ENCODE assay signal across 18 cellular contexts in the genomic region with DNA sequence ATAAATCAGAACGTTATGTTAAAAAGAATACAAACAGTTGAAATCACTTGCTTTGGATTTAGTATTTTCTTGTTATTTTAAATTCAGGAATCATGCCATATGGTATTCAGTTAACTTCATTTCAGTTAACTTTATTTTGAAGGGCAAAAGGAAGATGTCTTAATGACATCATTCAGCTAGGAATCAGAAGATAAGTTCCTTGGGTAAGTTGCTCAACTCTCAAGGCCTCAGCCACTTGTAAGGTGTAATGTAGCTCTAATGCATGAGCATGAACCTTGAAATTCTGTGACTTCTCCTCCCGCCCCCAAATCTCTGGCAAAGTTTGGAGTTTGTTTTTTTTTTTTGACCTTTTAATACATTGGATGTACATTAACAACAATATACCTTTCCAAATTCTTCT.
"Had no signal": no experiment of that assay in that cellular context is flagged by ENCODE, and none has a peak within 500 bp of the region (broad histone marks: within the 10 kb centered on the region; RNA-seq: fewer than 3 reads in every experiment).

No MANE protein-coding gene starts in this region.

- H3K9me3 Mint-ChIP-seq: activated B cell treated with CpG ODN at 0.5 μM for 24 hours; activated CD4-positive, alpha-beta T cell treated with anti-CD3 and anti-CD28 coated beads, Interleukin-2, amount 10 ng/mL, durations not matched to agents 7 days and 5 days; activated naive CD4-positive, alpha-beta T cell treated with anti-CD3 and anti-CD28 coated beads for 36 hours; activated T-helper 17 cell treated with anti-CD3 and anti-CD28 coated beads, Interleukin-2, amount 50 U/mL, for 72 hours; dendritic cell treated with granulocyte-macrophage colony-stimulating factor and Interleukin-4, amounts not matched to agents 40 ng/mL and 50 ng/mL, for 4 days; effector memory CD8-positive, alpha-beta T cell; naive thymus-derived CD8-positive, alpha-beta T cell had no signal

- H3K4me3 Mint-ChIP-seq: activated B cell treated with CpG ODN at 0.5 μM for 24 hours; activated CD4-positive, alpha-beta T cell treated with anti-CD3 and anti-CD28 coated beads, Interleukin-2, amount 10 ng/mL, durations not matched to agents 7 days and 5 days; activated naive CD4-positive, alpha-beta T cell treated with anti-CD3 and anti-CD28 coated beads for 36 hours; activated T-helper 17 cell treated with anti-CD3 and anti-CD28 coated beads, Interleukin-2, amount 50 U/mL, for 72 hours; dendritic cell treated with granulocyte-macrophage colony-stimulating factor and Interleukin-4, amounts not matched to agents 40 ng/mL and 50 ng/mL, for 4 days; effector memory CD8-positive, alpha-beta T cell had no signal

- H3K9me3 ChIP-seq: mucosa of descending colon, neutrophil, suprapubic skin, upper lobe of right lung had no signal

- H3K4me3 ChIP-seq: mucosa of descending colon, suprapubic skin, upper lobe of right lung had no signal

- H3K27me3 Mint-ChIP-seq: activated B cell treated with CpG ODN at 0.5 μM for 24 hours; activated CD4-positive, alpha-beta T cell treated with anti-CD3 and anti-CD28 coated beads, Interleukin-2, amount 10 ng/mL, durations not matched to agents 7 days and 5 days; activated T-helper 17 cell treated with anti-CD3 and anti-CD28 coated beads, Interleukin-2, amount 50 U/mL, for 72 hours; dendritic cell treated with granulocyte-macrophage colony-stimulating factor and Interleukin-4, amounts not matched to agents 40 ng/mL and 50 ng/mL, for 4 days; effector memory CD8-positive, alpha-beta T cell; naive thymus-derived CD8-positive, alpha-beta T cell; progenitor cell of endocrine pancreas had no signal

- H3K36me3 ChIP-seq: neutrophil, suprapubic skin, upper lobe of right lung had no signal

- ATAC-seq: activated T-helper 17 cell treated with anti-CD3 and anti-CD28 coated beads, Interleukin-2, amount 50 U/mL, for 72 hours; effector memory CD8-positive, alpha-beta T cell; left colon; mucosa of descending colon; naive thymus-derived CD8-positive, alpha-beta T cell; sciatic nerve; upper lobe of right lung had no signal

- H3K27me3 ChIP-seq: neutrophil, suprapubic skin, upper lobe of right lung had no signal

- H3K27ac ChIP-seq: neutrophil, suprapubic skin, upper lobe of right lung had no signal

- H3K27ac Mint-ChIP-seq: activated B cell treated with CpG ODN at 0.5 μM for 24 hours; activated CD4-positive, alpha-beta T cell treated with anti-CD3 and anti-CD28 coated beads, Interleukin-2, amount 10 ng/mL, durations not matched to agents 7 days and 5 days; activated naive CD4-positive, alpha-beta T cell treated with anti-CD3 and anti-CD28 coated beads for 36 hours; activated T-helper 17 cell treated with anti-CD3 and anti-CD28 coated beads, Interleukin-2, amount 50 U/mL, for 72 hours; dendritic cell treated with granulocyte-macrophage colony-stimulating factor and Interleukin-4, amounts not matched to agents 40 ng/mL and 50 ng/mL, for 4 days; effector memory CD8-positive, alpha-beta T cell; progenitor cell of endocrine pancreas had no signal

- DNase-seq: activated B cell treated with CpG ODN at 0.5 μM for 24 hours; activated CD4-positive, alpha-beta T cell treated with anti-CD3 and anti-CD28 coated beads, Interleukin-2, amount 10 ng/mL, durations not matched to agents 7 days and 5 days; activated naive CD4-positive, alpha-beta T cell treated with anti-CD3 and anti-CD28 coated beads for 36 hours; activated T-cell treated with anti-CD3 and anti-CD28 coated beads for 4 hours; central memory CD4-positive, alpha-beta T cell; effector memory CD8-positive, alpha-beta T cell; left colon; mucosa of descending colon; naive thymus-derived CD8-positive, alpha-beta T cell; stimulated activated CD4-positive, alpha-beta T cell treated with anti-CD3 and anti-CD28 coated beads, Interleukin-12 subunit alpha, Interleukin-12 subunit beta, amount 100 ng/mL, for 4 hours; stimulated activated naive CD4-positive, alpha-beta T cell; upper lobe of right lung had no signal
